Comparison of ENCODE assay signal across 1 cellular context in genomic region chr16:28304214-28304613, GRCh38.
TF ChIP-seq lines count a peak whose summit lies in the region.

No MANE protein-coding gene starts in this region.

TF ChIP-seq in K562, 482 proteins besides CTCF, POLR2A, EP300 and RAD21 (continued from another document and continues in another):
- TF ChIP-seq PREB (CRISPR knock-in tag; IDR thresholded peaks at IDR 0.05) = no peak
- TF ChIP-seq CHD4 (IDR thresholded peaks at IDR 0.05; ENCODE audit: insufficient read depth, insufficient replicate concordance, low read depth, low read length, poor library complexity, severe bottlenecking) = no peak
- peak; percentile 40; the same call in 1 of the 2 replicates for TF ChIP-seq ZFX (CRISPR knock-in tag; IDR thresholded peaks at IDR 0.05)
- peak; percentile 78 for TF ChIP-seq PKNOX1 (IDR thresholded peaks at IDR 0.05)
- no peak for TF ChIP-seq ESRRB (CRISPR knock-in tag; IDR thresholded peaks at IDR 0.05; ENCODE audit: borderline replicate concordance)
- TF ChIP-seq NEUROD1 (IDR thresholded peaks at IDR 0.05; ENCODE audit: borderline replicate concordance, low read depth, low read length, partially characterized antibody) = no peak
- TF ChIP-seq MEF2A (IDR thresholded peaks at IDR 0.05; ENCODE audit: control insufficient read depth, low read depth, low read length) = no peak
- TF ChIP-seq TARDBP (IDR thresholded peaks at IDR 0.05) = no peak
- peak; percentile 72; the same call in 1 of the 2 replicates for TF ChIP-seq ZNF395 (CRISPR knock-in tag; IDR thresholded peaks at IDR 0.05)
- TF ChIP-seq LCOR (CRISPR knock-in tag; IDR thresholded peaks at IDR 0.05) = 0 out of 2 replicates have a peak, but pooled peaks have one; percentile 51
- no peak for TF ChIP-seq KLF16 (IDR thresholded peaks at IDR 0.05)
- TF ChIP-seq POLR3A (IDR thresholded peaks at IDR 0.05; ENCODE audit: borderline replicate concordance, extremely low read depth, insufficient read depth, insufficient read length) = no peak
- TF ChIP-seq CXXC5 (CRISPR knock-in tag; IDR thresholded peaks at IDR 0.05) = peak; percentile 97
- no peak for TF ChIP-seq TSC22D4 (tag; IDR thresholded peaks at IDR 0.05)
- TF ChIP-seq CHD7 (IDR thresholded peaks at IDR 0.05; ENCODE audit: low read depth, low read length) = no peak
- peak; percentile 69; the same call in 1 of the 2 replicates for TF ChIP-seq ARID4B (CRISPR knock-in tag; IDR thresholded peaks at IDR 0.05)
- peak in 1 of 2 experiments; percentile 88; a peak in 1 of 4 replicates for TF ChIP-seq SIN3A (IDR thresholded peaks at IDR 0.05; ENCODE audit: borderline replicate concordance in 2 of 2, control insufficient read depth in 1 of 2, low read depth in 2 of 2, low read length in 2 of 2)
- no peak for TF ChIP-seq THAP7 (CRISPR knock-in tag; IDR thresholded peaks at IDR 0.05)
- peak; percentile 71; the same call in 1 of the 2 replicates for TF ChIP-seq DMBX1 (CRISPR knock-in tag; IDR thresholded peaks at IDR 0.05; ENCODE audit: borderline replicate concordance)
- TF ChIP-seq SMARCB1 (IDR thresholded peaks at IDR 0.05; ENCODE audit: insufficient read length, low read depth) = no peak
- TF ChIP-seq ZNF561 (CRISPR knock-in tag; conservative IDR thresholded peaks at IDR 0.05) = no peak
- no peak for TF ChIP-seq U2AF1 (optimal IDR thresholded peaks at IDR 0.05; ENCODE audit: low read depth, low read length)
- TF ChIP-seq ZNF354B (CRISPR knock-in tag; IDR thresholded peaks at IDR 0.05) = no peak
- no peak for TF ChIP-seq SMARCC2 (IDR thresholded peaks at IDR 0.05; ENCODE audit: low read depth)
- TF ChIP-seq SNAPC5 (CRISPR knock-in tag; IDR thresholded peaks at IDR 0.05) = no peak
- TF ChIP-seq TEAD4 (IDR thresholded peaks at IDR 0.05; ENCODE audit: low read length) = no peak
- 0 out of 2 replicates have a peak, but pooled peaks have one; percentile 54 for TF ChIP-seq TEAD4 (CRISPR knock-in tag; IDR thresholded peaks at IDR 0.05; ENCODE audit: borderline replicate concordance)
- no peak for TF ChIP-seq SNIP1 (IDR thresholded peaks at IDR 0.05; ENCODE audit: low read depth)
- no peak for TF ChIP-seq ATF3 (IDR thresholded peaks at IDR 0.05)
- no peak for TF ChIP-seq ATF3 (CRISPR knock-in tag; conservative IDR thresholded peaks at IDR 0.05)
- no peak for TF ChIP-seq CEBPB (tag; IDR thresholded peaks at IDR 0.05)
- peak in 1 of 2 experiments; percentile 32 for TF ChIP-seq E2F6 (IDR thresholded peaks at IDR 0.05; ENCODE audit: borderline replicate concordance in 1 of 2, extremely low read depth in 1 of 2, insufficient read depth in 1 of 2, insufficient read length in 1 of 2, low read depth in 1 of 2, low read length in 1 of 2, poor library complexity in 1 of 2, severe bottlenecking in 1 of 2)
- TF ChIP-seq XRCC3 (IDR thresholded peaks at IDR 0.05) = no peak
- TF ChIP-seq THRAP3 (IDR thresholded peaks at IDR 0.05; ENCODE audit: borderline replicate concordance) = no peak
- TF ChIP-seq ASH1L (IDR thresholded peaks at IDR 0.05; ENCODE audit: borderline replicate concordance, low read depth, partially characterized antibody) = no peak
- TF ChIP-seq JUN (IDR thresholded peaks at IDR 0.05; ENCODE audit: borderline replicate concordance, low read depth, low read length) = no peak
- no peak for TF ChIP-seq JUN (CRISPR knock-in tag; IDR thresholded peaks at IDR 0.05; ENCODE audit: borderline replicate concordance)
